In the genomic region with DNA sequence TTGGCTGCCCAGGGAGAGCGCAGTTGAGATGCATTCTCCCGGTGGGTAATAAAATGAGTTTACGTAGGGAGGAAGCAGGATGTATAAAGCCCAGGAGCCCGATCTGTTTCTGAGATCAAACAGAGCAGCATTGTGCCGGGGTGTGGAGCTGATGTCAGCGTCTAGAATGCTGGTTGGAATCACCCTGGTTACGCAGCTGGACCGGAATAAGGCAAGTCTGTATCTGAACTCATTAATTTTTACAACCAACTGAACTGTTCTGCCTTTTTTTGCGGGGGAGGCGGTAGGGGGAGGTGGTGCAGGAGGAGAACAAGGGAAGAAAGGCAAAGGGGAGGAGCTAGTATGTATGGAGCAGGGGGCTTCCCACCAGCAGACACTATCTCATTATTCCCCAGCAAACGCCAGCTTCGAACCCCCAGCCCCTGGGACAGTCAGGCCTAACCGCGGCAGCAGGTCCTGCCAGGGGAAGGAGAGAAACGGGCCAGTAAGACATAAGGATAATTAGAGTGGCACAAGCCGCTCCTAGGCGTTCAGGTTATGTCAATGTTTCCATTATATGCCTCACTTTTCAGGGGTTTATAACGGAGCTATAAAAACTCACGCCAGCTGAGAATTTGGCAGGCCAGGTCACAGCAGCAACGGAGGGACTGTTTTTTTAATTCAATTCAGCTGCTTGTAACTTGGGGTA, we compare ENCODE assay signal across 14 cellular contexts.
DNase-seq lines count a peak whose midpoint lies in the region; FAIRE-seq and TF ChIP-seq lines count a peak whose summit lies in the region.
"Had no signal": no experiment of that assay in that cellular context is flagged by ENCODE, and none has a peak within 500 bp of the region (broad histone marks: within the 10 kb centered on the region; RNA-seq: fewer than 3 reads in every experiment).

No MANE protein-coding gene starts in this region.

- DNase-seq in NCI-H2196 treated with DMSO at 0.1 percent for 48 hours (lab: John Stamatoyannopoulos, UW; ENCODE audit: unreplicated experiment) (peak; percentile 90), dermis blood vessel endothelial cell (peak; percentile 68), left kidney (ENCODE audit: low read depth, low spot score) (peak; percentile 95), substantia nigra (lab: John Stamatoyannopoulos, UW) (peak in 30 of 49 donors; percentile 5 to 72 (median 29)), DMS79 treated with DMSO at 0.1 percent for 48 hours (lab: John Stamatoyannopoulos, UW) (no peak), NCI-H446 (lab: John Stamatoyannopoulos, UW) (no peak), GM19240 (ENCODE audit: insufficient read length, low spot score) (no peak), D721Med (ENCODE audit: insufficient read length, low spot score) (no peak)
- DNase-seq: activated CD8-positive, alpha-beta T cell treated with anti-CD3 and anti-CD28 coated beads, Interleukin-2, amount 10 ng/mL, durations not matched to agents 7 days and 5 days; activated naive CD4-positive, alpha-beta T cell; CD4-positive, alpha-beta T cell; NCI-H2029 treated with DMSO at 0.1 percent for 48 hours; PC-9 had no signal

- TF ChIP-seq CTCF in D721Med (IDR thresholded peaks at IDR 0.05; ENCODE audit: insufficient read depth, missing control alignments) = no peak

- no peak for FAIRE-seq in D721Med (lab: Jason Lieb, UNC)
- FAIRE-seq: H54 had no signal

- H3K27ac ChIP-seq in substantia nigra (ENCODE audit: low read depth, low read length, poor library complexity, severe bottlenecking) = no peak overlapping the region
- H3K27ac ChIP-seq: PC-9 had no signal

Comparison
In these comparisons a context has a peak if more than half of its experiments do, and no peak if none do; other contexts are left out.
1. DNase-seq: peak in NCI-H2196 treated with DMSO at 0.1 percent for 48 hours (single experiment), dermis blood vessel endothelial cell (single experiment), left kidney (single experiment) and substantia nigra (30 of 49); none in DMS79 treated with DMSO at 0.1 percent for 48 hours (single experiment), NCI-H446 (0 of 2), GM19240 (single experiment) and D721Med (single experiment).